Comparison of ENCODE assay signal across 2 cellular contexts in genomic region chr10:61047788-61048560, GRCh38.
TF ChIP-seq lines count a peak whose summit lies in the region.

No MANE protein-coding gene starts in this region.

TF ChIP-seq in GM23338, 12 proteins besides CTCF, POLR2A, EP300 and RAD21 (continued from another document):
- TF ChIP-seq, protein P1, sequence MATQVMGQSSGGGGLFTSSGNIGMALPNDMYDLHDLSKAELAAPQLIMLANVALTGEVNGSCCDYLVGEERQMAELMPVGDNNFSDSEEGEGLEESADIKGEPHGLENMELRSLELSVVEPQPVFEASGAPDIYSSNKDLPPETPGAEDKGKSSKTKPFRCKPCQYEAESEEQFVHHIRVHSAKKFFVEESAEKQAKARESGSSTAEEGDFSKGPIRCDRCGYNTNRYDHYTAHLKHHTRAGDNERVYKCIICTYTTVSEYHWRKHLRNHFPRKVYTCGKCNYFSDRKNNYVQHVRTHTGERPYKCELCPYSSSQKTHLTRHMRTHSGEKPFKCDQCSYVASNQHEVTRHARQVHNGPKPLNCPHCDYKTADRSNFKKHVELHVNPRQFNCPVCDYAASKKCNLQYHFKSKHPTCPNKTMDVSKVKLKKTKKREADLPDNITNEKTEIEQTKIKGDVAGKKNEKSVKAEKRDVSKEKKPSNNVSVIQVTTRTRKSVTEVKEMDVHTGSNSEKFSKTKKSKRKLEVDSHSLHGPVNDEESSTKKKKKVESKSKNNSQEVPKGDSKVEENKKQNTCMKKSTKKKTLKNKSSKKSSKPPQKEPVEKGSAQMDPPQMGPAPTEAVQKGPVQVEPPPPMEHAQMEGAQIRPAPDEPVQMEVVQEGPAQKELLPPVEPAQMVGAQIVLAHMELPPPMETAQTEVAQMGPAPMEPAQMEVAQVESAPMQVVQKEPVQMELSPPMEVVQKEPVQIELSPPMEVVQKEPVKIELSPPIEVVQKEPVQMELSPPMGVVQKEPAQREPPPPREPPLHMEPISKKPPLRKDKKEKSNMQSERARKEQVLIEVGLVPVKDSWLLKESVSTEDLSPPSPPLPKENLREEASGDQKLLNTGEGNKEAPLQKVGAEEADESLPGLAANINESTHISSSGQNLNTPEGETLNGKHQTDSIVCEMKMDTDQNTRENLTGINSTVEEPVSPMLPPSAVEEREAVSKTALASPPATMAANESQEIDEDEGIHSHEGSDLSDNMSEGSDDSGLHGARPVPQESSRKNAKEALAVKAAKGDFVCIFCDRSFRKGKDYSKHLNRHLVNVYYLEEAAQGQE (IDR thresholded peaks at IDR 0.05; ENCODE audit: unreplicated experiment): no peak
- TF ChIP-seq EZH2 (IDR thresholded peaks at IDR 0.05; ENCODE audit: low read depth, unreplicated experiment): no peak
- TF ChIP-seq EZH2phosphoT487 (IDR thresholded peaks at IDR 0.05; ENCODE audit: unreplicated experiment): no peak

TF ChIP-seq in K562, 482 proteins besides CTCF, POLR2A, EP300 and RAD21 (continued from another document and continues in another):
- TF ChIP-seq CEBPZ (IDR thresholded peaks at IDR 0.05; ENCODE audit: borderline replicate concordance, low read depth, low read length) (no peak), CBX2 (IDR thresholded peaks at IDR 0.05; ENCODE audit: insufficient read depth, low read length, poor library complexity, severe bottlenecking) (no peak), FOSL1 (tag; conservative IDR thresholded peaks at IDR 0.05) (peak; percentile 83), TAF9B (IDR thresholded peaks at IDR 0.05; ENCODE audit: partially characterized antibody) (no peak), MGA (IDR thresholded peaks at IDR 0.05) (no peak), SAP30 (IDR thresholded peaks at IDR 0.05; ENCODE audit: borderline replicate concordance, insufficient read depth, low read depth, low read length, poor library complexity, severe bottlenecking) (no peak), JUN (IDR thresholded peaks at IDR 0.05; ENCODE audit: borderline replicate concordance, low read depth, low read length) (0 out of 2 replicates have a peak, but pooled peaks have one; percentile 20), JUN (CRISPR knock-in tag; IDR thresholded peaks at IDR 0.05; ENCODE audit: borderline replicate concordance) (no peak), POLR2G (IDR thresholded peaks at IDR 0.05; ENCODE audit: low read depth, low read length) (no peak), ELF1 (tag; IDR thresholded peaks at IDR 0.05) (0 out of 2 replicates have a peak, but pooled peaks have one; percentile 47), POLR2AphosphoS2 (IDR thresholded peaks at IDR 0.05; ENCODE audit: low read length) (no peak), ZKSCAN8 (CRISPR knock-in tag; IDR thresholded peaks at IDR 0.05) (0 out of 2 replicates have a peak, but pooled peaks have one; percentile 44), RAD51 (IDR thresholded peaks at IDR 0.05; ENCODE audit: borderline replicate concordance, low read depth) (peak; percentile 68; the same call in 1 of the 2 replicates), ZFP1 (CRISPR knock-in tag; IDR thresholded peaks at IDR 0.05) (no peak), CBFA2T2 (conservative IDR thresholded peaks at IDR 0.05) (peak; percentile 23), SIX5 (IDR thresholded peaks at IDR 0.05; ENCODE audit: borderline replicate concordance in 1 of 2, insufficient read depth in 1 of 2, low read depth in 1 of 2, low read length in 2 of 2) (no peak), HNRNPUL1 (IDR thresholded peaks at IDR 0.05; ENCODE audit: low read length) (no peak), ZNF184 (CRISPR knock-in tag; IDR thresholded peaks at IDR 0.05) (no peak), RFX1 (IDR thresholded peaks at IDR 0.05) (no peak), PPARD (CRISPR knock-in tag; IDR thresholded peaks at IDR 0.05) (no peak), GATAD2A (IDR thresholded peaks at IDR 0.05) (no peak)
- TF ChIP-seq, protein P2, sequence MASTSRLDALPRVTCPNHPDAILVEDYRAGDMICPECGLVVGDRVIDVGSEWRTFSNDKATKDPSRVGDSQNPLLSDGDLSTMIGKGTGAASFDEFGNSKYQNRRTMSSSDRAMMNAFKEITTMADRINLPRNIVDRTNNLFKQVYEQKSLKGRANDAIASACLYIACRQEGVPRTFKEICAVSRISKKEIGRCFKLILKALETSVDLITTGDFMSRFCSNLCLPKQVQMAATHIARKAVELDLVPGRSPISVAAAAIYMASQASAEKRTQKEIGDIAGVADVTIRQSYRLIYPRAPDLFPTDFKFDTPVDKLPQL (IDR thresholded peaks at IDR 0.05; ENCODE audit: extremely low read depth, insufficient read length): no peak
- TF ChIP-seq, protein P3, sequence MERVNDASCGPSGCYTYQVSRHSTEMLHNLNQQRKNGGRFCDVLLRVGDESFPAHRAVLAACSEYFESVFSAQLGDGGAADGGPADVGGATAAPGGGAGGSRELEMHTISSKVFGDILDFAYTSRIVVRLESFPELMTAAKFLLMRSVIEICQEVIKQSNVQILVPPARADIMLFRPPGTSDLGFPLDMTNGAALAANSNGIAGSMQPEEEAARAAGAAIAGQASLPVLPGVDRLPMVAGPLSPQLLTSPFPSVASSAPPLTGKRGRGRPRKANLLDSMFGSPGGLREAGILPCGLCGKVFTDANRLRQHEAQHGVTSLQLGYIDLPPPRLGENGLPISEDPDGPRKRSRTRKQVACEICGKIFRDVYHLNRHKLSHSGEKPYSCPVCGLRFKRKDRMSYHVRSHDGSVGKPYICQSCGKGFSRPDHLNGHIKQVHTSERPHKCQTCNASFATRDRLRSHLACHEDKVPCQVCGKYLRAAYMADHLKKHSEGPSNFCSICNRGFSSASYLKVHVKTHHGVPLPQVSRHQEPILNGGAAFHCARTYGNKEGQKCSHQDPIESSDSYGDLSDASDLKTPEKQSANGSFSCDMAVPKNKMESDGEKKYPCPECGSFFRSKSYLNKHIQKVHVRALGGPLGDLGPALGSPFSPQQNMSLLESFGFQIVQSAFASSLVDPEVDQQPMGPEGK (CRISPR knock-in tag; IDR thresholded peaks at IDR 0.05; ENCODE audit: borderline replicate concordance): no peak
- TF ChIP-seq, protein P4, sequence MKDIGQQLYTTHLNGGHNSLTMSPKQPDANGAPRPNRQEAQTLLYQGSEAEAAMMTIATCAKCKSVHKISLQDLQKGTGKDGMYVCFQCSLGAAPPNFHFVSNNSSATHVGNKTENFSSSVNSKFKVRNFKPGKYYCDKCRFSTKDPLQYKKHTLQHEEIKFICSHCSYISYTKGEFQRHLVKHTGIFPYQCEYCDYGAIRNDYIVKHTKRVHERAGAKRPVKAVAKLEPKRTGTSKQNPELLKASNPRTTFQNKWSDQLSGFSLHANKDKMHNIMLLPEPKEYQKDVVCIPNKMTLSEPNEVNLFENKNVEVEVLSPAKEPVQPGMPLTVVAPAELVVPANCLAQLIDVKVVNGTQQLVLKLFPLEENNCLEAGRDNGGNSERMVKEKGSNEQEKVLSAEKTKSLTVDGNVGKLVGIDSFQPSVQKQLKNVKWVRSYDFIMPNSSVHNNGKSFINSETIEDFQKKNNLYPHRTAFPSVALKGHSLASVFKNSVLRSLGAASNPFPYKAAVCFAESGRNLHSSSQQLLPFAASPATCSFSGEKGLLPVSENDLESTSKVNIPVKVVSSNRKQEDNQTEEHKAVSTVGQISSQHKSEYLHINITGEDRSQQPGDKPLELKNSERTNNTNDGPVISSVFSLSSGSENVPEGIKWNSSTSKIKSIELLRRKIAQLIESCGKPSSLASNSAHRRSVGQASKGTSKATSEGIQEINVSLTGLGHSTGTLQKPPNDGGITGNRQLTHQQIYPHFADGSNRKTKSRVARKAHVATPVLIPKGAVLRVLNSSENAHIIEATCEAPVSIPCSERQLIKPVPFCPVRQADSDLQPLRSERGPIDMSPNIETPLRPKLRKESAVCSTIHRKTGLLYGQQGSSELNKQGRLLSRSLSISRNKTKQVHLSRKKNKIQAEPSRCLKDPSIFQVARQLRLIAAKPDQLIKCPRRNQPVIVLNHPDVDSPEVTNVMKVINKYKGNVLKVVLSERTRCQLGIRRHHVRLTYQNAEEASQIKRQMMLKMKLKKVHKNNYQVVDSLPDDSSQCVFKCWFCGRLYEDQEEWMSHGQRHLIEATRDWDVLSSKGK (CRISPR knock-in tag; IDR thresholded peaks at IDR 0.05): no peak
